Comparison of ENCODE assay signal across 19 cellular contexts in the genomic region with DNA sequence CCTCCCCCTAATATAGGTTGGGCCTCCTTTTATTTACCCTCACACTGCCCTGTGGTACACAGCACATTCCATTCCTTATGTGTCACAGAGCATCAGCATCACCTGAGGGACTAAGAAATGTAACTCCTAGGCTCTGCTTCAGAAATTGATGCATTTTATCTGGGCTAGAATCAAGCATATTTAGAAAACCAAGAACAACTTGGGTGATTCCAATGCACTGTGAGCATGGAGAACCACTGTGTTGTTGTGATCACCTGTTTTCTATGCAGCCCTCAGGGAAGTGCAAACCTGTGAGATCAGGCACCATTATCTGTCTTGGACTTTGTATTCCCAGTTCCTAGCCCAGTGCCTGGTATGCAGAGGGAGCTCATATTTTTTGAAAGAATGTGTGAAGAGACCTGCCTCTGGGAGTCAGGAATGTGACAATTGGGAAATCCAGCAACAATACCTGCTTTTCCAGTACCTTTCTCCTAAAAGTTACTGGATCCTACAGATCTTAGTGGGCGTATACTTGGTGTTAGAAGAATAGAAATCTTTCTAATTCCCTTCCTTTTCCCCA. TPM values are rescaled to one million over a fixed set of nuclear protein-coding genes. Genes with fewer than 3 reads are reported as not detected.
DNase-seq lines count a peak whose midpoint lies in the region; ATAC-seq and TF ChIP-seq lines count a peak whose summit lies in the region.
"Had no signal": no experiment of that assay in that cellular context is flagged by ENCODE, and none has a peak within 500 bp of the region (broad histone marks: within the 10 kb centered on the region; RNA-seq: fewer than 3 reads in every experiment).

No MANE protein-coding gene starts in this region.

- BruUV-seq in Calu3 (replicated peaks; lab: Mats Ljungman, UMichigan), result no TSS peak

- no peak for ATAC-seq in GM21825 (IDR thresholded peaks at IDR 0.05; ENCODE audit: unreplicated experiment)
- no peak for ATAC-seq in HG03565 (IDR thresholded peaks at IDR 0.05; ENCODE audit: unreplicated experiment)
- no peak for ATAC-seq in T-cell (replicated peaks in 1 of 4)
- ATAC-seq: heart right ventricle; naive thymus-derived CD8-positive, alpha-beta T cell; right cardiac atrium had no signal

- H3K56ac ChIP-seq in mesendoderm (ENCODE audit: low read length), result no peak overlapping the region

- CTCF ChIA-PET in Calu3 (lab: Charles Lee) (no interaction called here), T-cell (lab: Charles Lee) (no interaction called here)

- no peak overlapping the region for H3K23ac ChIP-seq in mesendoderm (ENCODE audit: low read length)

- no peak for TF ChIP-seq CTCF in Calu3 (IDR thresholded peaks at IDR 0.05; ENCODE audit: unreplicated experiment)
- TF ChIP-seq CTCF in epithelial cell of esophagus (IDR thresholded peaks at IDR 0.05; ENCODE audit: insufficient read depth, low read depth, low read length, missing control alignments), result no peak
- no peak for TF ChIP-seq CTCF in tibial artery (IDR thresholded peaks at IDR 0.05)

- H3K9me3 ChIP-seq in tibial artery, result no peaks in the 10 kb centered on the region
- H3K9me3 ChIP-seq: BLaER1 treated with 17β-estradiol and CSF1 and Interleukin-3, amounts not matched to agents 10 nM and 100 nM; heart right ventricle had no signal

- H3K9me3 Mint-ChIP-seq in Calu3 (ENCODE audit: low read depth, unreplicated experiment) (no peaks in the 10 kb centered on the region), T-cell (no peaks in the 10 kb centered on the region)
- H3K9me3 Mint-ChIP-seq: HFFc6; memory B cell; naive thymus-derived CD8-positive, alpha-beta T cell had no signal

- H3K36me3 Mint-ChIP-seq in Calu3 (ENCODE audit: insufficient read depth, unreplicated experiment) (no peaks in the 10 kb centered on the region), T-cell (peaks cover 30% of the 10 kb centered on the region)

- TF ChIP-seq RAD21 in Ishikawa (IDR thresholded peaks at IDR 0.05; ENCODE audit: low read depth), result no peak

- no peak overlapping the region for H3K4me2 ChIP-seq in mesendoderm (ENCODE audit: low read length)
- H3K4me2 ChIP-seq: BLaER1 treated with 17β-estradiol and CSF1 and Interleukin-3, amounts not matched to agents 10 nM and 100 nM had no signal

- no peaks in the 10 kb centered on the region for H3K27me3 ChIP-seq in mesendoderm (ENCODE audit: insufficient read depth, low read length, poor library complexity)
- H3K27me3 ChIP-seq in tibial artery, result no peaks in the 10 kb centered on the region
- H3K27me3 ChIP-seq: BLaER1 treated with 17β-estradiol and CSF1 and Interleukin-3, amounts not matched to agents 10 nM and 100 nM; heart right ventricle had no signal

- intact Hi-C loops in Calu3 (cut with micrococcal nuclease; ENCODE audit: unreplicated experiment) (no loop called here), tibial artery (cut with DNase I; ENCODE audit: low total_unique reads) (no loop called here)

- H3K4me1 ChIP-seq in mesendoderm (ENCODE audit: control insufficient read depth, low read depth, low read length) (peaks cover 2% of the 10 kb centered on the region), tibial artery (peaks cover 0 to 14% (median 7%) of the 10 kb centered on the region in 4 donors)

- H3K4me1 Mint-ChIP-seq in Calu3 (ENCODE audit: low read depth, unreplicated experiment) (peaks cover 14% of the 10 kb centered on the region), T-cell (peaks cover 26 to 34% (median 30%) of the 10 kb centered on the region in 3 donors)

- peak overlapping the region; percentile 16 for H3K27ac ChIP-seq in mesendoderm (ENCODE audit: low read depth, low read length)
- H3K27ac ChIP-seq in tibial artery, result no peak overlapping the region
- H3K27ac ChIP-seq: BLaER1 treated with 17β-estradiol and CSF1 and Interleukin-3, amounts not matched to agents 10 nM and 100 nM; heart right ventricle had no signal

- H3K27ac Mint-ChIP-seq in Calu3 (ENCODE audit: unreplicated experiment) (peak overlapping the region; percentile 58), T-cell (no peak overlapping the region)
- H3K27ac Mint-ChIP-seq: activated naive CD8-positive, alpha-beta T cell; HFFc6; memory B cell had no signal

- no peak overlapping the region for H3K4ac ChIP-seq in mesendoderm (ENCODE audit: low read depth, low read length)

- H2BK15ac ChIP-seq in mesendoderm (replicated peaks; ENCODE audit: low read depth), result no peak overlapping the region

- H2BK120ac ChIP-seq in mesendoderm (ENCODE audit: low read depth, low read length), result no peak overlapping the region

- H3K9ac ChIP-seq in mesendoderm (ENCODE audit: low read length), result no peak overlapping the region
- H3K9ac ChIP-seq: BLaER1 treated with 17β-estradiol and CSF1 and Interleukin-3, amounts not matched to agents 10 nM and 100 nM had no signal

- H4K8ac ChIP-seq in mesendoderm (ENCODE audit: low read depth, low read length), result no peak overlapping the region

- peaks cover 6% of the 10 kb centered on the region for H3K79me2 ChIP-seq in mesendoderm (ENCODE audit: control insufficient read depth, insufficient read depth, low read length)

- H4K5ac ChIP-seq in mesendoderm (ENCODE audit: low read length), result no peak overlapping the region

- H3K4me3 ChIP-seq in epithelial cell of esophagus (ENCODE audit: low read length) (no peak overlapping the region), mesendoderm (ENCODE audit: low read length) (no peak overlapping the region), tibial artery (no peak overlapping the region)
- H3K4me3 ChIP-seq: BLaER1 treated with 17β-estradiol and CSF1 and Interleukin-3, amounts not matched to agents 10 nM and 100 nM; heart right ventricle had no signal

- no peak overlapping the region for H3K4me3 Mint-ChIP-seq in Calu3 (ENCODE audit: low read depth, unreplicated experiment)
- no peak overlapping the region for H3K4me3 Mint-ChIP-seq in T-cell
- H3K4me3 Mint-ChIP-seq: activated naive CD8-positive, alpha-beta T cell; HFFc6; memory B cell; naive thymus-derived CD8-positive, alpha-beta T cell had no signal

- no peaks in the 10 kb centered on the region for H3K27me3 Mint-ChIP-seq in Calu3 (ENCODE audit: unreplicated experiment)
- H3K27me3 Mint-ChIP-seq in T-cell, result no peaks in the 10 kb centered on the region
- H3K27me3 Mint-ChIP-seq: activated naive CD8-positive, alpha-beta T cell; memory B cell; naive thymus-derived CD8-positive, alpha-beta T cell had no signal

- POLR2A ChIA-PET in T-cell (lab: Charles Lee), result interaction anchor here in 1 of 2 donors (0.6 kb wide), 1 partner anchor 703 kb away, joined by 3 read pairs; no protein-coding TSS in a partner anchor

- no CpG with 5 or more reads among the region's 1 CpG for WGBS in mesendoderm (ENCODE audit: extremely low coverage, insufficient coverage, low lambda C conversion rate)

- H2BK5ac ChIP-seq in mesendoderm (ENCODE audit: low read length), result no peak overlapping the region

- H3K79me1 ChIP-seq in mesendoderm (ENCODE audit: low read length), result peaks cover 7% of the 10 kb centered on the region

- H3K36me3 ChIP-seq in mesendoderm (ENCODE audit: control insufficient read depth, insufficient read depth, low read length), result peaks cover 3% of the 10 kb centered on the region
- peaks cover 28 to 41% (median 34%) of the 10 kb centered on the region in 3 donors for H3K36me3 ChIP-seq in tibial artery

- no peak overlapping the region for H3K18ac ChIP-seq in mesendoderm (ENCODE audit: low read length)

- H2AK5ac ChIP-seq in mesendoderm (ENCODE audit: low read length), result no peak overlapping the region

- DNase-seq in Calu3 (no peak), epithelial cell of esophagus (ENCODE audit: low read depth) (peak; percentile 60), mesendoderm (peak; percentile 88), tibial artery (no peak), T-cell (no peak)
- DNase-seq: activated CD4-positive, alpha-beta T cell treated with anti-CD3 and anti-CD28 coated beads for 48 hours; heart right ventricle; HFFc6; naive thymus-derived CD8-positive, alpha-beta T cell; NCI-H1417 treated with DMSO at 0.1 percent for 48 hours; right cardiac atrium; SHP77; SW 1271 had no signal

- no peak for TF ChIP-seq EP300 in Ishikawa (IDR thresholded peaks at IDR 0.05; ENCODE audit: borderline replicate concordance)

TF ChIP-seq in Ishikawa, 13 proteins besides CTCF, POLR2A, EP300 and RAD21:
- TF ChIP-seq CREB1 (IDR thresholded peaks at IDR 0.05; ENCODE audit: low read depth) (no peak), TEAD4 (IDR thresholded peaks at IDR 0.05) (peak; percentile 32), CEBPB (IDR thresholded peaks at IDR 0.05) (0 out of 2 replicates have a peak, but pooled peaks have one; percentile 13)

RNA-seq across cellular contexts. Expression of gene KAT14, which starts 7.0 kb away (rescaled TPM):
- total RNA-seq in Calu3 (2022) (3.1 and 4.4 TPM in 2 replicates), T-cell (10 to 100 TPM; 11.3 to 22.2 (median 20.5) TPM)
- polyA plus RNA-seq in mesendoderm (2013, experiment 1 of 2), result 18.2 TPM
- polyA plus RNA-seq in mesendoderm (2013, experiment 2 of 2), result 18.4 TPM

RNA-seq across cellular contexts. Expression of gene PET117, which starts 7.0 kb away (rescaled TPM):
- total RNA-seq in Calu3 (2022) (5.2 and 6.0 TPM in 2 replicates), T-cell (10 to 100 TPM in 4 of 5 donors, 1 to 10 TPM in 1; 10.0 to 15.6 (median 13.4) TPM)
- polyA plus RNA-seq in mesendoderm (2013, experiment 1 of 2), result 23.9 TPM
- 21.8 TPM for polyA plus RNA-seq in mesendoderm (2013, experiment 2 of 2)

Comparison
In these comparisons a context has a peak if more than half of its experiments do, and no peak if none do; other contexts are left out.
1. DNase-seq: peak in epithelial cell of esophagus (single experiment) and mesendoderm (single experiment); none in Calu3 (single experiment), tibial artery (0 of 2) and T-cell (0 of 34).